ENCODE assay signal across 9 cellular contexts in the genomic region with DNA sequence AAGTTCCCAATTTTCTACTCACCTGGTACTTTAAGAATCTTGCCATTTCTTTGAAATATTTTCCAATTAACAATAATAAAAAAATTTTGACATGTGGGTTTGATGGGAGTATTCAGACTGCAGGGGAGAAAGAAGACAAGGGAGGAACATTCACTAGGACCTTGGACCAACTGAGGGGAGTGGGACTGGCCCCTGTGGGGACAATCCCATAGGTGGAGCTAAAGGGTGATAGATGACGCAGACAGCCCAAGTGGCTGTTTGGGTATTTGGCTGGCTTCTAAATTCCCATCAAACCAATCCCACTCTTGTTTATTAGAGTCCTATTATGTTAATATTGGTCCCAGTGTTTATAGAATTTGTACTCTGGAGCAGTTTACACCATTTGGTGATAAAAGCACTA.
"Had no signal": no experiment of that assay in that cellular context is flagged by ENCODE, and none has a peak within 500 bp of the region (broad histone marks: within the 10 kb centered on the region; RNA-seq: fewer than 3 reads in every experiment).

No MANE protein-coding gene starts in this region.

- H3K9me3 Mint-ChIP-seq: HFFc6, IgD-negative memory B cell had no signal

- H3K4me1 ChIP-seq: HAP-1 had no signal

- H3K4me3 ChIP-seq: HAP-1 had no signal

- H3K4me1 Mint-ChIP-seq: IgD-negative memory B cell had no signal

- ATAC-seq: HCT116, HepG2 had no signal

- H3K4me3 Mint-ChIP-seq: HFFc6, IgD-negative memory B cell had no signal

- H3K9me3 ChIP-seq: HAP-1 had no signal

- H3K36me3 Mint-ChIP-seq: IgD-negative memory B cell had no signal

- H3K36me3 ChIP-seq: HAP-1 had no signal

- H3K27ac ChIP-seq: HL-60, KMS-11 had no signal

- H3K27me3 Mint-ChIP-seq: IgD-negative memory B cell had no signal

- H3K4me2 ChIP-seq: KMS-11 had no signal

- DNase-seq: GOT3, HFFc6, KBM-7 had no signal

- H3K9ac ChIP-seq: KMS-11 had no signal

- H3K27ac Mint-ChIP-seq: HFFc6, IgD-negative memory B cell had no signal
